25 cellular contexts compared by ENCODE assay signal in the genomic region with DNA sequence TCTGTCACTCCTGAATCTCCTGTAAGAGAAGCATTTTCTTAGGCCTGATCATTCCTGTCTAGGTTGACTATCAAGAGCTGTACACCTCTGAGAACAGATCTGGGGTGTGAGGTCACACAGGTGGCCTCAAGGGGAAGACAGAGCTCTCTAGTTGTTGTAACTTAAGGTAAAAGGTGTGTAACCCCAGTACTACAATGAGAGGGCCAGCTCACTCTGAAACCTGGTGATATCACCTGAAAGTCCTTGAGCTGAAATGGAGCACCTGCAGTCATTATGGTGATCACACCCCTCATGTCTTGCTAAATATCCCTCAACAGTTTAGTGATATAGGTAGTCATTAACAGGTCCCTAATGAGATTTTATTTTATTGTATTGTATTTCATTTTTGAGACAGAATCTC. TPM values are rescaled to one million over a fixed set of nuclear protein-coding genes. Genes with fewer than 3 reads are reported as not detected.
DNase-seq lines count a peak whose midpoint lies in the region; ATAC-seq and TF ChIP-seq lines count a peak whose summit lies in the region.
"Had no signal": no experiment of that assay in that cellular context is flagged by ENCODE, and none has a peak within 500 bp of the region (broad histone marks: within the 10 kb centered on the region; RNA-seq: fewer than 3 reads in every experiment).

No MANE protein-coding gene starts in this region.

- no peak for TF ChIP-seq CTCF in esophagus squamous epithelium (IDR thresholded peaks at IDR 0.05)

- H3K4me3 Mint-ChIP-seq in activated T-cell treated with anti-CD3 and anti-CD28 coated beads, Interleukin-2, amount 50 U/mL, for 24 hours = no peak overlapping the region
- peak overlapping the region in 2 of 7 donors; percentile 24 for H3K4me3 Mint-ChIP-seq in CD8-positive, alpha-beta memory T cell
- no peak overlapping the region for H3K4me3 Mint-ChIP-seq in T-helper 17 cell
- peak overlapping the region in 1 of 10 donors; percentile 1 for H3K4me3 Mint-ChIP-seq in naive thymus-derived CD8-positive, alpha-beta T cell
- H3K4me3 Mint-ChIP-seq: activated naive CD4-positive, alpha-beta T cell treated with anti-CD3 and anti-CD28 coated beads, Interleukin-2, amount 50 U/mL, for 24 hours; mesothelial cell of epicardium had no signal

- peaks cover 73% of the 10 kb centered on the region for H3K4me1 Mint-ChIP-seq in activated T-cell treated with anti-CD3 and anti-CD28 coated beads, Interleukin-2, amount 50 U/mL, for 24 hours (ENCODE audit: low read depth)
- peaks cover 53 to 80% (median 69%) of the 10 kb centered on the region in 3 donors for H3K4me1 Mint-ChIP-seq in CD8-positive, alpha-beta memory T cell
- peaks cover 30% of the 10 kb centered on the region for H3K4me1 Mint-ChIP-seq in T-helper 17 cell
- peaks cover 20 to 79% (median 63%) of the 10 kb centered on the region in 4 donors for H3K4me1 Mint-ChIP-seq in naive thymus-derived CD8-positive, alpha-beta T cell
- H3K4me1 Mint-ChIP-seq: mesothelial cell of epicardium had no signal

- H3K36me3 Mint-ChIP-seq in activated T-cell treated with anti-CD3 and anti-CD28 coated beads, Interleukin-2, amount 50 U/mL, for 24 hours (ENCODE audit: low read depth) = peaks cover 6% of the 10 kb centered on the region
- peaks cover 0 to 45% (median 5%) of the 10 kb centered on the region in 3 donors for H3K36me3 Mint-ChIP-seq in CD8-positive, alpha-beta memory T cell
- no peaks in the 10 kb centered on the region for H3K36me3 Mint-ChIP-seq in T-helper 17 cell (ENCODE audit: low read depth)
- peaks cover 0 to 6% (median 0%) of the 10 kb centered on the region in 3 donors for H3K36me3 Mint-ChIP-seq in naive thymus-derived CD8-positive, alpha-beta T cell
- H3K36me3 Mint-ChIP-seq: natural killer cell had no signal

- no peaks in the 10 kb centered on the region for H3K9me3 ChIP-seq in CD8-positive, alpha-beta memory T cell (ENCODE audit: low read length)
- H3K9me3 ChIP-seq in T-helper 17 cell (ENCODE audit: control insufficient read depth, low read length, poor library complexity, severe bottlenecking) = no peaks in the 10 kb centered on the region
- H3K9me3 ChIP-seq in esophagus squamous epithelium = no peaks in the 10 kb centered on the region
- H3K9me3 ChIP-seq: gastroesophageal sphincter, testis had no signal

- CTCF ChIA-PET in CD8-positive, alpha-beta memory T cell (lab: Charles Lee) = interaction anchor here (0.9 to 4.0 kb wide), 4 partner anchors 23 to 39 kb away, joined by 4 to 21 read pairs (median 10); no protein-coding TSS in a partner anchor

- peak overlapping the region; percentile 91 for H3K27ac Mint-ChIP-seq in activated T-cell treated with anti-CD3 and anti-CD28 coated beads, Interleukin-2, amount 50 U/mL, for 24 hours
- H3K27ac Mint-ChIP-seq in CD8-positive, alpha-beta memory T cell = peak overlapping the region; percentile 8 to 97 (median 80)
- H3K27ac Mint-ChIP-seq in T-helper 17 cell = peak overlapping the region; percentile 88
- peak overlapping the region; percentile 59 to 98 (median 94) for H3K27ac Mint-ChIP-seq in naive thymus-derived CD8-positive, alpha-beta T cell
- H3K27ac Mint-ChIP-seq: mesothelial cell of epicardium had no signal

- no peak overlapping the region for H3K4me3 ChIP-seq in CD8-positive, alpha-beta memory T cell (ENCODE audit: low read length)
- no peak overlapping the region for H3K4me3 ChIP-seq in esophagus squamous epithelium
- H3K4me3 ChIP-seq: BLaER1 treated with 17β-estradiol and CSF1 and Interleukin-3, amounts not matched to agents 10 nM and 100 nM; gastroesophageal sphincter; skin epidermis; testis had no signal

- peaks cover 69% of the 10 kb centered on the region for H3K4me1 ChIP-seq in CD8-positive, alpha-beta memory T cell (ENCODE audit: insufficient read depth, low read length)
- peaks cover 0 to 4% (median 0%) of the 10 kb centered on the region in 3 donors for H3K4me1 ChIP-seq in esophagus squamous epithelium
- H3K4me1 ChIP-seq: gastroesophageal sphincter, testis had no signal

- intact Hi-C loops in esophagus squamous epithelium (cut with DNase I) = no loop called here

- H3K27ac ChIP-seq in CD8-positive, alpha-beta memory T cell (ENCODE audit: low read depth, low read length) = no peak overlapping the region
- no peak overlapping the region for H3K27ac ChIP-seq in esophagus squamous epithelium
- H3K27ac ChIP-seq: testis had no signal

- DNase-seq in activated T-cell treated with anti-CD3 and anti-CD28 coated beads, Interleukin-2, amount 50 U/mL, for 24 hours = no peak
- no peak for DNase-seq in activated T-cell treated with anti-CD3 and anti-CD28 coated beads, Interleukin-2, amount 50 U/mL, for 48 hours
- no peak for DNase-seq in CD8-positive, alpha-beta memory T cell
- DNase-seq in T-helper 17 cell (no peak), G401 (ENCODE audit: low spot score) (no peak), esophagus squamous epithelium (lab: John Stamatoyannopoulos, UW) (no peak)
- DNase-seq in naive thymus-derived CD8-positive, alpha-beta T cell = no peak
- DNase-seq: activated CD4-positive, alpha-beta T cell treated with anti-CD3 and anti-CD28 coated beads, Interleukin-2, amount 50 U/mL, for 48 hours; caudate nucleus; EL; IMR-90; left ventricle myocardium superior; natural killer cell; NCI-H1048; NCI-H2029; NCI-H774; testis had no signal

- no peaks in the 10 kb centered on the region for H3K27me3 ChIP-seq in CD8-positive, alpha-beta memory T cell (ENCODE audit: insufficient read depth, low read length, poor library complexity, severe bottlenecking)
- H3K27me3 ChIP-seq in esophagus squamous epithelium = no peaks in the 10 kb centered on the region
- H3K27me3 ChIP-seq: BLaER1 treated with 17β-estradiol and CSF1 and Interleukin-3, amounts not matched to agents 10 nM and 100 nM; gastroesophageal sphincter; testis had no signal

- no peak for TF ChIP-seq POLR2A in esophagus squamous epithelium (IDR thresholded peaks at IDR 0.05)

- POLR2A ChIA-PET in CD8-positive, alpha-beta memory T cell (lab: Charles Lee) = interaction anchor here (2.0 kb wide), 1 partner anchor 78 kb away, joined by 10 read pairs; a partner anchor contains a TSS
- POLR2A ChIA-PET in naive thymus-derived CD8-positive, alpha-beta T cell (lab: Charles Lee) = interaction anchor here (0.6 to 8.3 kb wide), 9 partner anchors 10 to 75 kb away, joined by 3 to 179 read pairs (median 21); a partner anchor contains a TSS

- H3K9me3 Mint-ChIP-seq in activated T-cell treated with anti-CD3 and anti-CD28 coated beads, Interleukin-2, amount 50 U/mL, for 24 hours = peaks cover 19% of the 10 kb centered on the region
- H3K9me3 Mint-ChIP-seq in CD8-positive, alpha-beta memory T cell = peaks cover 0 to 2% (median 0%) of the 10 kb centered on the region in 5 donors
- peaks cover 0 to 9% (median 5%) of the 10 kb centered on the region in 9 donors for H3K9me3 Mint-ChIP-seq in naive thymus-derived CD8-positive, alpha-beta T cell
- H3K9me3 Mint-ChIP-seq: activated naive CD4-positive, alpha-beta T cell treated with anti-CD3 and anti-CD28 coated beads, Interleukin-2, amount 50 U/mL, for 24 hours; natural killer cell had no signal

- in situ Hi-C loops in G401 (cut with HindIII; ENCODE audit: low sequenced_read_pairs) = no loop called here

- peaks cover 31% of the 10 kb centered on the region for H3K27me3 Mint-ChIP-seq in activated T-cell treated with anti-CD3 and anti-CD28 coated beads, Interleukin-2, amount 50 U/mL, for 24 hours
- H3K27me3 Mint-ChIP-seq in CD8-positive, alpha-beta memory T cell = peaks cover 0 to 9% of the 10 kb centered on the region in 2 donors
- no peaks in the 10 kb centered on the region for H3K27me3 Mint-ChIP-seq in T-helper 17 cell
- no peaks in the 10 kb centered on the region for H3K27me3 Mint-ChIP-seq in naive thymus-derived CD8-positive, alpha-beta T cell
- H3K27me3 Mint-ChIP-seq: activated naive CD4-positive, alpha-beta T cell treated with anti-CD3 and anti-CD28 coated beads, Interleukin-2, amount 50 U/mL, for 24 hours had no signal

- no peak for ATAC-seq in T-helper 17 cell
- ATAC-seq in naive thymus-derived CD8-positive, alpha-beta T cell = no peak
- ATAC-seq: gastroesophageal sphincter, left ventricle myocardium superior, natural killer cell had no signal

- no peaks in the 10 kb centered on the region for H3K36me3 ChIP-seq in CD8-positive, alpha-beta memory T cell (ENCODE audit: insufficient read depth, low read length)
- H3K36me3 ChIP-seq in esophagus squamous epithelium = no peaks in the 10 kb centered on the region
- H3K36me3 ChIP-seq: BLaER1 treated with 17β-estradiol and CSF1 and Interleukin-3, amounts not matched to agents 10 nM and 100 nM; gastroesophageal sphincter had no signal

RNA-seq across cellular contexts. Expression of a gene that starts 8.8 kb away (rescaled TPM):
- not detected for total RNA-seq in CD8-positive, alpha-beta memory T cell
- not detected for polyA plus RNA-seq in CD8-positive, alpha-beta memory T cell
- not detected for total RNA-seq in T-helper 17 cell
- total RNA-seq in naive thymus-derived CD8-positive, alpha-beta T cell = not detected
- not detected for polyA plus RNA-seq in naive thymus-derived CD8-positive, alpha-beta T cell
- not detected in 2 replicates for total RNA-seq in G401 (2014; rRNA removed; shearing (Covaris generic))
- not detected for total RNA-seq in esophagus squamous epithelium
- total RNA-seq: gastroesophageal sphincter, IMR-90, natural killer cell, OCI-LY7, osteoblast, renal cortical epithelial cell had no signal
- polyA plus RNA-seq: IMR-90 had no signal
